8 cellular contexts compared by ENCODE assay signal in the genomic region with DNA sequence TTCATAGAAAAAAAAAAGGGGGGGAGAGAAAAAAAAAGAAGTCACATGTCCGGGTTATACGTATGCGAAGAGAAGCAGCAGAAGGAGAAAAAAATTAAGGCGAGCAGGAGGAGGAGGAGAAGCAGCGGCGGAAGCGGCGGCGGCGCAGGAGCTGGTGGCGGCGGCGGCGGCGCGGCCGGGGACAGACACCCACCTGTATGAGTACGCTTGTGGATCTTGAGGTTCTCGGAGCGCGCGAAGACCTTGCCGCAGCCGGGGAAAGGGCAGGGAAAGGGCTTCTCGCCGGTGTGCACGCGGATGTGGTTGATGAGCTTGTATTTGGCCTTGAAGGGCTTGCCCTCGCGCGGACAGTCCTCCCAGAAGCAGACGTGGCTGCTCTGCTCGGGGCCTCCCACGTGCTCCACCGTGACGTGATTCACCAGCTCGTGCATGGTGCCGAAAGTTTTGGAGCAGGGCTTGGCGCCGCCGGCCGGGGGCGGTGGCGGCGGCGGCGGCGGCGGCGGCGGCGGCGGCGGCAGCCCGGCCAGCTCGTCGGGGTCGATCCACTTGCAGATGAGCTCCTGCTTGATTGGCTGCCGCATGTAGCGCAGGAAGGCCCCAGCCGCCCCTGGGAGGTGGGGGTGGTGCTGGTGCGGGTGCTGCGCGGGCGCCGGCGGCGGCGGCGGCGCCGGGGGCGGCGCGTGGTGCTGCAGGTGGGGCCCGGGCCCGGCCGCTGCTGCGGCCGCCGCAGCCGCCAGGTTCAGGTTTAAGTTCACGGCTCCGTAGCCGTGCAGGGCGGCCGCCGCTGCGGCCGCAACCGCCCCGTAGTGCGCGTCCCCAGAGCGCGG.
DNase-seq lines count a peak whose midpoint lies in the region; TF ChIP-seq lines count a peak whose summit lies in the region.
"Had no signal": no experiment of that assay in that cellular context is flagged by ENCODE, and none has a peak within 500 bp of the region (broad histone marks: within the 10 kb centered on the region; RNA-seq: fewer than 3 reads in every experiment).

No MANE protein-coding gene starts in this region.

- H3K27ac ChIP-seq in KMS-11 = peak overlapping the region; percentile 77
- H3K27ac ChIP-seq: pancreas had no signal

- H4K20me1 ChIP-seq in KMS-11 (ENCODE audit: insufficient read depth) = no peaks in the 10 kb centered on the region

- no peak for TF ChIP-seq CTCF in GM06990 (IDR thresholded peaks at IDR 0.05; ENCODE audit: insufficient read depth, low read length, poor library complexity, severe bottlenecking)
- no peak for TF ChIP-seq CTCF in KMS-11 (conservative IDR thresholded peaks at IDR 0.05; ENCODE audit: low read depth, low read length)

- H3K79me2 ChIP-seq in KMS-11 (ENCODE audit: insufficient read depth, low read depth) = peaks cover 4% of the 10 kb centered on the region; the same call in 1 of the 2 replicates

- H2AFZ ChIP-seq in KMS-11 (ENCODE audit: low read depth) = peak overlapping the region; percentile 66; the same call in 1 of the 2 replicates

- no peak for DNase-seq in GM06990 (ENCODE audit: extremely low read depth, insufficient read length)
- DNase-seq in activated CD8-positive, alpha-beta memory T cell treated with anti-CD3 and anti-CD28 coated beads for 24 hours = peak; percentile 75
- DNase-seq in germinal center (ENCODE audit: low spot score) = peak; percentile 31
- DNase-seq in stimulated activated CD4-positive, alpha-beta T cell treated with anti-CD3 and anti-CD28 coated beads, TNF-alpha, amount 100 ng/mL, for 4 hours (ENCODE audit: low read depth in 3 of 3) = peak in 2 of 3 experiments; percentile 23 to 55
- DNase-seq in pons (ENCODE audit: low spot score) = no peak
- no peak for DNase-seq in NAMALWA (ENCODE audit: low spot score)

- peak overlapping the region; percentile 51 for H3K4me2 ChIP-seq in KMS-11

- H3K4me3 ChIP-seq in GM06990 (replicated peaks; ENCODE audit: low read depth, low read length) = peak overlapping the region; percentile 37; the same call in 1 of the 2 replicates
- H3K4me3 ChIP-seq in KMS-11 (IDR thresholded peaks at IDR 0.05; ENCODE audit: insufficient read depth, low read depth, low read length) = no peak overlapping the region

- H3K4me1 ChIP-seq in KMS-11 (ENCODE audit: low read depth, poor library complexity, severe bottlenecking) = no peaks in the 10 kb centered on the region

- H3K9ac ChIP-seq in KMS-11 = peak overlapping the region; percentile 85

- H3K36me3 ChIP-seq in GM06990 (ENCODE audit: control insufficient read depth, insufficient read depth, low read length) (no peaks in the 10 kb centered on the region), KMS-11 (ENCODE audit: insufficient read depth) (no peaks in the 10 kb centered on the region)
- H3K36me3 ChIP-seq: pancreas had no signal

- H3K27me3 ChIP-seq in GM06990 (replicated peaks; ENCODE audit: control insufficient read depth, insufficient read depth, low read length) (peaks cover 7% of the 10 kb centered on the region), KMS-11 (ENCODE audit: insufficient read depth, low read depth) (no peaks in the 10 kb centered on the region)

Comparison
In these comparisons a context has a peak if more than half of its experiments do, and no peak if none do; other contexts are left out.
1. DNase-seq: peak in activated CD8-positive, alpha-beta memory T cell treated with anti-CD3 and anti-CD28 coated beads for 24 hours (single experiment), germinal center (single experiment) and stimulated activated CD4-positive, alpha-beta T cell treated with anti-CD3 and anti-CD28 coated beads, TNF-alpha, amount 100 ng/mL, for 4 hours (2 of 3); none in GM06990 (single experiment), pons (single experiment) and NAMALWA (single experiment).